Comparison of ENCODE assay signal across 8 cellular contexts in the genomic region with DNA sequence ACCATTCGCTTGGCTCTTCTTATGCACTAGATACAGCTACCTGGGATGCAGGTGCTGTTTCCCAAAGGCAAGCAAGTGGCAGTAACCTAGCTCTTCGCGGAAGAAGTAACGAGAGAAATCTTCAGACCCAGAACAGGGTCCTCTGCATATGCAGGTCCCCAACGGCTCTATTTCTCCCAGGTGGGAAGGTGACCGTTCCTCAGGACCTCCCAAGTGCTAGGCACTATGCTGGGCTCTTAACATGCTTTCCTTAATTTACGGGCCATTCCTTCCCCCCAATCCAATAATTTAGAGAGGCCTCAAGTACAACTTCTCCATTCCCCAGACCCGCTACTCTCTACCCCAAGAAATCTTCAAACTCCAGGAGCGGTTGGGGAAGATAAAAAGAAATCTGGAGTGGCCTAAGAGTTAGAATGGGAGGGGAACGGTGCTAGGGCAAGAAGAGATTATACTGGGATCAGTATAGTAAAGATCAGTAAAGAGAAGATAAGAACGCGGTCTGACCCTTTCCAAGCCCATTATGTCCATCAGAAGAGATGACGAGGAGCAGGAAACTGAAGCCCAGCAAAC. TPM values are rescaled to one million over a fixed set of nuclear protein-coding genes. Genes with fewer than 3 reads are reported as not detected.
DNase-seq lines count a peak whose midpoint lies in the region; ATAC-seq, FAIRE-seq and TF ChIP-seq lines count a peak whose summit lies in the region.

No MANE protein-coding gene starts in this region.

- H3K4me1 ChIP-seq in RWPE2 (ENCODE audit: insufficient read depth, poor library complexity, severe bottlenecking), result peaks cover 26% of the 10 kb centered on the region

- no peak for DNase-seq in RWPE2 (ENCODE audit: low spot score)
- DNase-seq in epithelial cell of prostate (ENCODE audit: low read depth, low spot score), result no peak
- peak; percentile 6 for DNase-seq in pons (ENCODE audit: low spot score)
- DNase-seq in GM12892 (ENCODE audit: insufficient read length), result no peak
- DNase-seq in stimulated activated CD4-positive, alpha-beta T cell treated with anti-CD3 and anti-CD28 coated beads, Interleukin-2, amount 100 ng/mL, for 48 hours, result no peak

- TF ChIP-seq POLR2A in GM12892 (IDR thresholded peaks at IDR 0.05; ENCODE audit: low read depth, low read length), result no peak

- no peaks in the 10 kb centered on the region for H3K27me3 ChIP-seq in RWPE2 (ENCODE audit: insufficient read depth, poor library complexity, severe bottlenecking)

- TF ChIP-seq CTCF in RWPE2 (IDR thresholded peaks at IDR 0.05; ENCODE audit: poor library complexity, severe bottlenecking), result no peak

- peak overlapping the region; percentile 91 for H3K4me3 ChIP-seq in GM08714 (ENCODE audit: low read length)
- H3K4me3 ChIP-seq in RWPE2 (ENCODE audit: severe bottlenecking), result peak overlapping the region; percentile 96

- no peaks in the 10 kb centered on the region for H3K9me3 ChIP-seq in RWPE2 (ENCODE audit: severe bottlenecking)

- FAIRE-seq in GM12892 (lab: Jason Lieb, UNC), result no peak

- peaks cover 23% of the 10 kb centered on the region for H3K36me3 ChIP-seq in RWPE2 (ENCODE audit: low read depth)

- ATAC-seq in RWPE2 (ENCODE audit: low read depth) (peak; percentile 2), HG03139 (IDR thresholded peaks at IDR 0.05; ENCODE audit: unreplicated experiment) (no peak), GM18511 (IDR thresholded peaks at IDR 0.05; ENCODE audit: unreplicated experiment) (no peak)

- H3K27ac ChIP-seq in RWPE2 (ENCODE audit: poor library complexity, severe bottlenecking) (peak overlapping the region; percentile 81), epithelial cell of prostate (peak overlapping the region; percentile 98)

RNA-seq across cellular contexts. Expression of a gene that starts 0.4 kb away (rescaled TPM):
- polyA plus RNA-seq in GM12892 (2012; ENCODE audit: missing spikeins), result 14.7 TPM

RNA-seq across cellular contexts. Expression of a gene that starts 1.5 kb away (rescaled TPM):
- polyA plus RNA-seq in GM12892 (2012; ENCODE audit: missing spikeins), result 59.4 TPM

RNA-seq across cellular contexts. Expression of a gene that starts 21.0 kb away (rescaled TPM):
- 9.3 TPM for polyA plus RNA-seq in GM12892 (2012; ENCODE audit: missing spikeins)
